Comparison of ENCODE assay signal across 8 cellular contexts in the genomic region with DNA sequence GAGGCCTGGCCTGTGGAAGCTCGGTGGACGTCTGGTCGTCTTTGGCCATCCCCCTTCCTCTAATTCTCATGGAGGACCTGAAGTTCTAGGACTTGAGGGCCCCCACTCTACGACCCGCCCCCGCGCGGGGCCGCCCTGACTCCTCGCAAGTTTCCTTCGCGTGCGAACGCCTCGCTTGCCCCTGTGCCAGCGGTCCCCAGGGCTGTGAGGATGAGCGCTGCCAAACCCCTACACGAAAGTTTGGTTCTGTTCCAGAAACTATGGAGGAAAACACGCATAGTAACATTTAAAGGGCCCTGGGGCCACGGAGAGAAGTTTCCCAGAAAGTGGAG. TPM values are rescaled to one million over a fixed set of nuclear protein-coding genes. Genes with fewer than 3 reads are reported as not detected.
DNase-seq lines count a peak whose midpoint lies in the region; ATAC-seq and TF ChIP-seq lines count a peak whose summit lies in the region.

No MANE protein-coding gene starts in this region.

- H2AK9ac ChIP-seq in IMR-90 (replicated peaks; ENCODE audit: low read depth, low read length, poor library complexity): peak overlapping the region; percentile 93

- no peaks in the 10 kb centered on the region for H3K36me3 Mint-ChIP-seq in CD4-positive, alpha-beta T cell (ENCODE audit: low read depth)

- H3K4me3 ChIP-seq in IMR-90 (ENCODE audit: insufficient read depth, low read depth, low read length) (peak overlapping the region; percentile 93), dorsolateral prefrontal cortex (peak overlapping the region; percentile 42 to 81 (median 65)), mucosa of descending colon (peak overlapping the region; percentile 81)

- intact Hi-C loops in CD4-positive, alpha-beta T cell (cut with DNase I, micrococcal nuclease): no loop called here
- intact Hi-C loops in IMR-90 (cut with micrococcal nuclease): loop anchor here (2.0 kb wide), 2 partner anchors 147 to 299 kb away; no protein-coding TSS in a partner anchor
- intact Hi-C loops in dorsolateral prefrontal cortex (cut with DNase I): no loop called here
- intact Hi-C loops in mucosa of descending colon (cut with DNase I, micrococcal nuclease): loop anchor here in 1 of 2 donors (10.0 kb wide), 1 partner anchor 59 kb away; no protein-coding TSS in a partner anchor

- dilution Hi-C loops in IMR-90 (cut with HindIII; ENCODE audit: low sequenced_read_pairs, unreplicated experiment): no loop called here

- BruUV-seq in IMR-90 (replicated peaks; lab: Mats Ljungman, UMichigan): no TSS peak

- H3K4me1 ChIP-seq in IMR-90 (ENCODE audit: control insufficient read depth, insufficient read depth, low read length) (peaks cover 7% of the 10 kb centered on the region), mucosa of descending colon (ENCODE audit: low read depth) (peaks cover 20% of the 10 kb centered on the region)

- H3K23ac ChIP-seq in IMR-90 (ENCODE audit: low read depth, low read length): peak overlapping the region; percentile 75

- H3K27me3 ChIP-seq in CD4-positive, alpha-beta T cell (ENCODE audit: control insufficient read depth, insufficient read depth, low read length): peaks cover 71% of the 10 kb centered on the region
- H3K27me3 ChIP-seq in IMR-90 (ENCODE audit: control insufficient read depth, insufficient read depth, low read length) (no peaks in the 10 kb centered on the region), dorsolateral prefrontal cortex (peaks cover 0 to 51% (median 26%) of the 10 kb centered on the region in 45 donors)

- peak overlapping the region; percentile 81 for H2BK5ac ChIP-seq in IMR-90 (ENCODE audit: low read depth, low read length, poor library complexity, severe bottlenecking)

- H3K4ac ChIP-seq in IMR-90 (ENCODE audit: low read depth, low read length): peak overlapping the region; percentile 77

- H3K27ac Mint-ChIP-seq in CD4-positive, alpha-beta T cell: no peak overlapping the region

- H3K79me1 ChIP-seq in IMR-90 (ENCODE audit: low read depth in 1 of 2, low read length in 2 of 2): peaks cover 7 to 29% of the 10 kb centered on the region in 2 experiments; a peak in 3 of 4 replicates

- POLR2A ChIA-PET in CD4-positive, alpha-beta T cell (lab: Charles Lee): no interaction called here
- POLR2A ChIA-PET in IMR-90 (lab: Charles Lee; ENCODE audit: unreplicated experiment): no interaction called here

- peak overlapping the region; percentile 75 to 87 for H4K8ac ChIP-seq in IMR-90 (ENCODE audit: low read depth in 2 of 2, low read length in 2 of 2)

- peak overlapping the region; percentile 66 for H3K18ac ChIP-seq in IMR-90 (ENCODE audit: low read depth, low read length)

- peak overlapping the region; percentile 81 for H4K91ac ChIP-seq in IMR-90 (ENCODE audit: insufficient read depth, low read depth, low read length)

- no peak for DNase-seq in CD4-positive, alpha-beta T cell
- DNase-seq in IMR-90 (peak; percentile 61), dorsolateral prefrontal cortex (no peak), mucosa of descending colon (peak in 1 of 3 donors; percentile 74), Kasumi-1 (lab: John Stamatoyannopoulos, UW) (no peak), mucosa of gallbladder (ENCODE audit: low spot score) (no peak)

- peak overlapping the region; percentile 80 for H3K9ac ChIP-seq in IMR-90 (ENCODE audit: low read depth, low read length)

- H2AFZ ChIP-seq in IMR-90 (replicated peaks; ENCODE audit: low read length, poor library complexity): peak overlapping the region; percentile 88

- TF ChIP-seq CTCF in CD4-positive, alpha-beta T cell (IDR thresholded peaks at IDR 0.05): no peak
- no peak for TF ChIP-seq CTCF in IMR-90 (conservative IDR thresholded peaks at IDR 0.05; ENCODE audit: low read depth, low read length)
- no peak for TF ChIP-seq CTCF in dorsolateral prefrontal cortex (IDR thresholded peaks at IDR 0.05 in 54 of 56, conservative IDR thresholded peaks at IDR 0.05 in 2 of 56; ENCODE audit: low read depth in 1 of 56, partially characterized antibody in 56 of 56)
- TF ChIP-seq CTCF in mucosa of descending colon (IDR thresholded peaks at IDR 0.05): no peak

- H3K9me3 Mint-ChIP-seq in CD4-positive, alpha-beta T cell: no peaks in the 10 kb centered on the region

- peak overlapping the region; percentile 39 for H3K4me2 ChIP-seq in IMR-90 (ENCODE audit: low read depth, low read length)

- H3K36me3 ChIP-seq in IMR-90 (ENCODE audit: control insufficient read depth, insufficient read depth, low read length) (no peaks in the 10 kb centered on the region), mucosa of descending colon (ENCODE audit: low read depth) (no peaks in the 10 kb centered on the region)

- H2AK5ac ChIP-seq in IMR-90 (ENCODE audit: low read depth, low read length): peak overlapping the region; percentile 21; the same call in 1 of the 2 replicates

- peak overlapping the region; percentile 83; the same call in 2 of the 3 replicates for H2BK15ac ChIP-seq in IMR-90 (ENCODE audit: low read depth, low read length)

- 0% methylated on average over 1 of the region's 20 CpGs; no CpG with 5 or more reads in 1 of the 2 experiments for WGBS in IMR-90 (ENCODE audit: extremely low coverage in 2 of 2, insufficient read length in 1 of 2), 2 experiments

- no peak for TF ChIP-seq RAD21 in IMR-90 (IDR thresholded peaks at IDR 0.05; ENCODE audit: low read length)

- H4K5ac ChIP-seq in IMR-90 (ENCODE audit: low read depth, low read length): peak overlapping the region; percentile 71

- H3K9me1 ChIP-seq in IMR-90 (ENCODE audit: insufficient read depth, low read length): peaks cover 9% of the 10 kb centered on the region

- H3K4me3 Mint-ChIP-seq in CD4-positive, alpha-beta T cell: peak overlapping the region; percentile 74

- H2BK20ac ChIP-seq in IMR-90 (ENCODE audit: low read depth, low read length): peak overlapping the region; percentile 80

- CTCF ChIA-PET in CD4-positive, alpha-beta T cell (lab: Charles Lee): no interaction called here
- CTCF ChIA-PET in IMR-90 (lab: Yijun Ruan, JAX): no interaction called here

- TF ChIP-seq POLR2A in IMR-90 (IDR thresholded peaks at IDR 0.05; ENCODE audit: low read depth, low read length): no peak; the same call in 1 of the 2 replicates

- peaks cover 79% of the 10 kb centered on the region for H3K27me3 Mint-ChIP-seq in CD4-positive, alpha-beta T cell

- H3K9me3 ChIP-seq in CD4-positive, alpha-beta T cell (ENCODE audit: control insufficient read depth, low read length): no peaks in the 10 kb centered on the region
- H3K9me3 ChIP-seq in IMR-90 (ENCODE audit: control insufficient read depth, insufficient read depth, low read length) (no peaks in the 10 kb centered on the region), mucosa of descending colon (no peaks in the 10 kb centered on the region)

- H3K14ac ChIP-seq in IMR-90 (replicated peaks; ENCODE audit: low read depth, low read length): peak overlapping the region; percentile 86; the same call in 1 of the 2 replicates

- peaks cover 10% of the 10 kb centered on the region for H3K4me1 Mint-ChIP-seq in CD4-positive, alpha-beta T cell (ENCODE audit: low read depth)

- peak overlapping the region; percentile 87 for H2BK120ac ChIP-seq in IMR-90 (ENCODE audit: low read depth, low read length)

- no peak overlapping the region for H3K27ac ChIP-seq in CD4-positive, alpha-beta T cell (ENCODE audit: low read depth, low read length)
- H3K27ac ChIP-seq in IMR-90 (ENCODE audit: insufficient read depth, low read length): peak overlapping the region; percentile 75
- peak overlapping the region in 19 of 59 donors; percentile 8 to 84 (median 55) for H3K27ac ChIP-seq in dorsolateral prefrontal cortex

- H4K20me1 ChIP-seq in IMR-90 (ENCODE audit: insufficient read depth, low read length): peaks cover 4% of the 10 kb centered on the region; the same call in 1 of the 2 replicates

- ATAC-seq in CD4-positive, alpha-beta T cell (ENCODE audit: poor library complexity): no peak
- no peak for ATAC-seq in IMR-90 (ENCODE audit: low read depth)
- ATAC-seq in mucosa of descending colon: peak; percentile 7
- ATAC-seq in GM18909 (IDR thresholded peaks at IDR 0.05; ENCODE audit: poor library complexity, unreplicated experiment): no peak
- ATAC-seq in HG03520 (IDR thresholded peaks at IDR 0.05; ENCODE audit: unreplicated experiment): no peak

- H3K56ac ChIP-seq in IMR-90 (ENCODE audit: extremely low read depth, insufficient read depth, low read length): peak overlapping the region; percentile 47; the same call in 1 of the 2 replicates

- in situ Hi-C loops in IMR-90 (cut with MboI; ENCODE audit: low sequenced_read_pairs): no loop called here

TF ChIP-seq in IMR-90, 13 proteins besides CTCF, POLR2A, EP300 and RAD21:
- no peak for TF ChIP-seq FOS (IDR thresholded peaks at IDR 0.05; ENCODE audit: low read depth, low read length)
- 0 out of 2 replicates have a peak, but pooled peaks have one; percentile 66 for TF ChIP-seq CHD1 (IDR thresholded peaks at IDR 0.05; ENCODE audit: low read depth, low read length)

RNA-seq across cellular contexts. Expression of gene GNG12, which starts 0.3 kb away (rescaled TPM):
- not detected for total RNA-seq in CD4-positive, alpha-beta T cell
- 132 and 233 TPM in 2 replicates for total RNA-seq in IMR-90 (2012; rRNA removed)
- polyA plus RNA-seq in IMR-90 (2012; rRNA removed): 74.4 and 92.3 TPM in 2 replicates
- polyA plus RNA-seq in IMR-90 (2012; cell fraction: cytosol; rRNA removed): 15.5 and 25.7 TPM in 2 replicates
- 4.8 and 43.9 TPM in 2 replicates for polyA plus RNA-seq in IMR-90 (2012; cell fraction: nucleus; rRNA removed; ENCODE audit: low replicate concordance)
- 10 to 100 TPM in 106 of 120 experiments, 1 to 10 TPM in 14; 4.6 to 31.8 (median 14.8) TPM for total RNA-seq in dorsolateral prefrontal cortex
- total RNA-seq in mucosa of descending colon: 100 to 1,000 TPM in 2 of 3 donors, 10 to 100 TPM in 1; 85.0 to 191 (median 158) TPM
- total RNA-seq in mucosa of gallbladder: 89.9 TPM

Comparison
In these comparisons a context has a peak if more than half of its experiments do, and no peak if none do; other contexts are left out.
1. RNA of gene GNG12, which starts 0.3 kb away (total RNA-seq): 85.0 to 191 TPM in mucosa of descending colon, 132 to 233 TPM in IMR-90, 89.9 TPM in mucosa of gallbladder (single experiment) and 4.6 to 31.8 TPM in dorsolateral prefrontal cortex; not detected in CD4-positive, alpha-beta T cell; every median in the first group is over 4 times any median in the second.
2. Peak in every context shown above with its lines, with median percentiles within 50 percentile points of each other: H3K4me3 ChIP-seq.